Comparison of ENCODE assay signal across 8 cellular contexts in the genomic region with DNA sequence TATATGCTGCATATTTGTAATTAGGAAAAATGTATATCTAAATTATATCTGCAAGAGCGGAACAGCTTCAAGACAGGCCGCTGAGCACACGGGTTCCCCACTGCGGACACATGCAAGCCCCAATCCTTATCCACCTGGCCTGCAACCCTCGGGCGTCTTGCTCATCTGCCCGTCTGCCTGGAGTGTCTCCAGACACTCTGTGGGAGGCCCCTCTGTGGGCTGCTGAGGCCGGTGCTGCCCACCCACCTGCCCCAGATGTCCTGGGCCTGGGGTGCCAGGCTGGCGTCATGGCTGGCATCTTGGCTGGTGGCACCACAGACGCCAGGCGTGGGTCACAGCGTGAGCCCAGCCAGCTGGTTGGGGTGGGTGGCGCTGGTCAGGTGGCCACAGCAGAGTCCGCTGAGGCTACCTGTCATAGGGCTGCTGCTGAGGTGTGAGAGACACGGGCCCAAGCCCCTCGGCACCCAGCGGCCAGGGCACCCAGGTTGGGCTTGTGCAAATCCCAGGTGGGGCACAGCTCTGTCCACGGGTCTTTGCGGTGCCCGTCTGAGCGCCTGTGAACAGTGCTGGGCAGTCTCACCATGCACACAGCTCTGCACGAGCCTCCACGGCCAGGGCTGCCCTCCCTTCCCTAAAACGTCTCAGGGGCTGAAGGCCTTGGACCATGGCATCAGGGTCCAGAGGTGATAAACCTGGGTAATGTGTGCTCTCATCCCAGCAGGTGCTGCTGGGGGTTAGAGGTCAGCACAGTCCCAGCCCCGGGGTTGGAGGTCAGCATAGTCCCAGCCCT.
DNase-seq lines count a peak whose midpoint lies in the region; ATAC-seq and TF ChIP-seq lines count a peak whose summit lies in the region.
"Not testable (repeated sequence)": the region's sequence is repeated elsewhere in the genome, so short reads cannot be mapped to it uniquely, and the experiment has no call there.

No MANE protein-coding gene starts in this region.

- not testable (repeated sequence) for H3K9me3 Mint-ChIP-seq in CD4-positive, CD25-positive, alpha-beta regulatory T cell; activated CD4-positive, alpha-beta T cell treated with anti-CD3 and anti-CD28 coated beads for 36 hours (ENCODE audit: low read depth); natural killer cell treated with Interleukin-12 subunit alpha and Interleukin-12 subunit beta and Interleukin-15 and Interleukin-18, amount 100 ng/mL, for 72 hours
- H3K9me3 Mint-ChIP-seq in chondrocyte (ENCODE audit: low read depth), result peaks cover 10% of the 10 kb centered on the region

- not testable (repeated sequence) for H3K4me1 ChIP-seq in CD4-positive, CD25-positive, alpha-beta regulatory T cell (ENCODE audit: control insufficient read depth, insufficient read depth, low read length, poor library complexity, severe bottlenecking); aorta (ENCODE audit: control insufficient read depth in 1 of 2, insufficient read depth in 2 of 2, low read length in 2 of 2)

- not testable (repeated sequence) for H3K27me3 Mint-ChIP-seq in CD4-positive, CD25-positive, alpha-beta regulatory T cell; activated CD4-positive, alpha-beta T cell treated with anti-CD3 and anti-CD28 coated beads for 36 hours; chondrocyte (ENCODE audit: low read depth); natural killer cell treated with Interleukin-12 subunit alpha and Interleukin-12 subunit beta and Interleukin-15 and Interleukin-18, amount 100 ng/mL, for 72 hours

- H3K4me3 Mint-ChIP-seq in CD4-positive, CD25-positive, alpha-beta regulatory T cell, result peak overlapping the region in 3 of 4 donors; percentile 56 to 83 (median 71)
- not testable (repeated sequence) for H3K4me3 Mint-ChIP-seq in activated CD4-positive, alpha-beta T cell treated with anti-CD3 and anti-CD28 coated beads for 36 hours; chondrocyte (ENCODE audit: unreplicated experiment); natural killer cell treated with Interleukin-12 subunit alpha and Interleukin-12 subunit beta and Interleukin-15 and Interleukin-18, amount 100 ng/mL, for 72 hours

- not testable (repeated sequence) for H3K27ac ChIP-seq in CD4-positive, CD25-positive, alpha-beta regulatory T cell (ENCODE audit: insufficient read depth, low read length, poor library complexity, severe bottlenecking); aorta (ENCODE audit: low read depth in 1 of 2, low read length in 2 of 2)

- H3K36me3 Mint-ChIP-seq in CD4-positive, CD25-positive, alpha-beta regulatory T cell, result peaks cover 10% of the 10 kb centered on the region
- H3K36me3 Mint-ChIP-seq in activated CD4-positive, alpha-beta T cell treated with anti-CD3 and anti-CD28 coated beads for 36 hours (ENCODE audit: low read depth), result peaks cover 11% of the 10 kb centered on the region
- H3K36me3 Mint-ChIP-seq in chondrocyte (ENCODE audit: low read depth), result not testable (repeated sequence)
- peaks cover 14% of the 10 kb centered on the region for H3K36me3 Mint-ChIP-seq in natural killer cell treated with Interleukin-12 subunit alpha and Interleukin-12 subunit beta and Interleukin-15 and Interleukin-18, amount 100 ng/mL, for 72 hours

- ATAC-seq in CD4-positive, CD25-positive, alpha-beta regulatory T cell (ENCODE audit: low read depth in 2 of 2), result peak in 1 of 2 donors; percentile 13
- peak; percentile 32 for ATAC-seq in activated CD4-positive, alpha-beta T cell treated with anti-CD3 and anti-CD28 coated beads for 36 hours
- ATAC-seq in left lobe of liver, result peak; percentile 36
- peak in 1 of 2 donors; percentile 40 for ATAC-seq in natural killer cell treated with Interleukin-12 subunit alpha and Interleukin-12 subunit beta and Interleukin-15 and Interleukin-18, amount 100 ng/mL, for 72 hours
- peak; percentile 24 for ATAC-seq in stimulated activated naive CD8-positive, alpha-beta T cell treated with anti-CD3 and anti-CD28 coated beads, Interleukin-15, Interleukin-2, amounts not matched to agents 100 U/mL and 50 U/mL, for 24 hours
- ATAC-seq in aorta (ENCODE audit: low FRiP score), result peak; percentile 8

- H3K27ac Mint-ChIP-seq in CD4-positive, CD25-positive, alpha-beta regulatory T cell, result peak overlapping the region; percentile 42 to 74 (median 71)
- H3K27ac Mint-ChIP-seq in activated CD4-positive, alpha-beta T cell treated with anti-CD3 and anti-CD28 coated beads for 36 hours; chondrocyte (ENCODE audit: unreplicated experiment); natural killer cell treated with Interleukin-12 subunit alpha and Interleukin-12 subunit beta and Interleukin-15 and Interleukin-18, amount 100 ng/mL, for 72 hours: not testable (repeated sequence)

- POLR2A ChIA-PET in activated CD4-positive, alpha-beta T cell treated with anti-CD3 and anti-CD28 coated beads for 36 hours (lab: Charles Lee), result not testable (repeated sequence)

- CTCF ChIA-PET in activated CD4-positive, alpha-beta T cell treated with anti-CD3 and anti-CD28 coated beads for 36 hours (lab: Charles Lee), result not testable (repeated sequence)

- intact Hi-C loops in activated CD4-positive, alpha-beta T cell treated with anti-CD3 and anti-CD28 coated beads for 36 hours (cut with DNase I, micrococcal nuclease); aorta (cut with DNase I): not testable (repeated sequence)

- TF ChIP-seq CTCF in chondrocyte (IDR thresholded peaks at IDR 0.05), result not testable (repeated sequence)

- H3K27me3 ChIP-seq in CD4-positive, CD25-positive, alpha-beta regulatory T cell (ENCODE audit: control insufficient read depth, insufficient read depth, low read length); aorta (ENCODE audit: control insufficient read depth in 1 of 2, insufficient read depth in 2 of 2, low read length in 1 of 2): not testable (repeated sequence)

- H3K9me3 ChIP-seq in CD4-positive, CD25-positive, alpha-beta regulatory T cell (ENCODE audit: control insufficient read depth in 2 of 2, low read length in 2 of 2); aorta (ENCODE audit: control insufficient read depth, low read length): not testable (repeated sequence)

- 92 to 95% methylated on average over 23 to 25 of the region's 25 CpGs for WGBS in aorta, 2 donors

- DNase-seq in CD4-positive, CD25-positive, alpha-beta regulatory T cell; left lobe of liver (ENCODE audit: low spot score); stimulated activated naive CD8-positive, alpha-beta T cell treated with anti-CD3 and anti-CD28 coated beads, Interleukin-15, Interleukin-2, amounts not matched to agents 100 U/mL and 50 U/mL, for 24 hours: not testable (repeated sequence)
- DNase-seq in activated CD4-positive, alpha-beta T cell treated with anti-CD3 and anti-CD28 coated beads for 36 hours, result peak; percentile 25
- peak; percentile 56 for DNase-seq in activated effector memory CD4-positive, alpha-beta T cell treated with anti-CD3 and anti-CD28 coated beads, Interleukin-2, amount 50 U/mL, for 16 hours
- DNase-seq in chondrocyte (ENCODE audit: low spot score) (peak; percentile 47), aorta (peak; percentile 20 to 57)
- peak; percentile 57 for DNase-seq in natural killer cell treated with Interleukin-12 subunit alpha and Interleukin-12 subunit beta and Interleukin-15 and Interleukin-18, amount 100 ng/mL, for 72 hours (ENCODE audit: low spot score)

- not testable (repeated sequence) for H3K4me3 ChIP-seq in CD4-positive, CD25-positive, alpha-beta regulatory T cell (ENCODE audit: low read depth, low read length); aorta (ENCODE audit: low read length in 2 of 2)

- H3K4me1 Mint-ChIP-seq in CD4-positive, CD25-positive, alpha-beta regulatory T cell, result peaks cover 6 to 52% (median 27%) of the 10 kb centered on the region in 4 donors
- peaks cover 33% of the 10 kb centered on the region for H3K4me1 Mint-ChIP-seq in activated CD4-positive, alpha-beta T cell treated with anti-CD3 and anti-CD28 coated beads for 36 hours
- not testable (repeated sequence) for H3K4me1 Mint-ChIP-seq in chondrocyte (ENCODE audit: low read depth); natural killer cell treated with Interleukin-12 subunit alpha and Interleukin-12 subunit beta and Interleukin-15 and Interleukin-18, amount 100 ng/mL, for 72 hours (ENCODE audit: low read depth in 2 of 2)

- not testable (repeated sequence) for H3K36me3 ChIP-seq in CD4-positive, CD25-positive, alpha-beta regulatory T cell (ENCODE audit: control insufficient read depth, insufficient read depth, low read length); aorta (ENCODE audit: control insufficient read depth in 1 of 2, insufficient read depth in 2 of 2, low read length in 1 of 2)
